ENCODE assay signal across 4 cellular contexts in the genomic region with DNA sequence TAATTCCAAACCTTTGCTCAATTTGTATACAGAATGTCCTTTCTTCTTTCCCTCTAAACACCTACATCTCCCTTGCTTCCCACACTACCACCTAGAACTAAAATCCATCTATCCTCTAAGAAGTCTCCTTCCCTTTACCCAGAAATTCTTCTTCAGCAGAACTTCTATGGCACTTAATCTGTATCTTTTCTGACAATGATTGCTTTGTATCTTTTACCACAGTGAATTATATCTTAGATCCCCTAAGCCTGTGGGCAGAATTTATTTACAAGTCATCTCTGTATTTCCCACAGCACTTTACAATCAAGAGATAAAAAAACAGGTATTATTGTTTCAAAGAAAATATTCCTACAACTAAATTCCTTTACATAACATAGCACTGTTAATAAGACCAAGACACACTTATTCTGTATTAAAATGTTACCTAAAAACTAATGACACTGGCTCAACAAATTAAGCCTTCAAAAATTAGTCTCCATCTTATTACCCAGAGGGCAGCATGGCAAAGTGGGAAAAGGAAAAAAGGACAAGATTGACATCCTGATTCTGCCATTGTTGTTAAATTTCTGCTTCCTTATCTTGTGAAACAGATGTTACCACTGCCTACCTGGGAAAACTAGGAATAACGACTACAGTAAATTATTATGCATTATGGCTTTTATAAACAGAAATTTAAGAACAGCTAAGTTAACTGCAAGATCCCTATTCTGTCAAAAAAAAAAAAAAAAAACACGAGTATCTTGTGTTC.
TF ChIP-seq lines count a peak whose summit lies in the region.

No MANE protein-coding gene starts in this region.

TF ChIP-seq in SK-N-SH, 30 proteins besides CTCF, POLR2A, EP300 and RAD21:
- TF ChIP-seq NRF1 (IDR thresholded peaks at IDR 0.05; ENCODE audit: low read depth, low read length) (no peak), GATA2 (CRISPR knock-in tag; IDR thresholded peaks at IDR 0.05) (peak; percentile 39; the same call in 1 of the 2 replicates)

TF ChIP-seq in SK-N-SH treated with all-trans-retinoic acid at 6 μM for 48 hours, 23 proteins besides CTCF, POLR2A, EP300 and RAD21:
- TF ChIP-seq, protein P1, sequence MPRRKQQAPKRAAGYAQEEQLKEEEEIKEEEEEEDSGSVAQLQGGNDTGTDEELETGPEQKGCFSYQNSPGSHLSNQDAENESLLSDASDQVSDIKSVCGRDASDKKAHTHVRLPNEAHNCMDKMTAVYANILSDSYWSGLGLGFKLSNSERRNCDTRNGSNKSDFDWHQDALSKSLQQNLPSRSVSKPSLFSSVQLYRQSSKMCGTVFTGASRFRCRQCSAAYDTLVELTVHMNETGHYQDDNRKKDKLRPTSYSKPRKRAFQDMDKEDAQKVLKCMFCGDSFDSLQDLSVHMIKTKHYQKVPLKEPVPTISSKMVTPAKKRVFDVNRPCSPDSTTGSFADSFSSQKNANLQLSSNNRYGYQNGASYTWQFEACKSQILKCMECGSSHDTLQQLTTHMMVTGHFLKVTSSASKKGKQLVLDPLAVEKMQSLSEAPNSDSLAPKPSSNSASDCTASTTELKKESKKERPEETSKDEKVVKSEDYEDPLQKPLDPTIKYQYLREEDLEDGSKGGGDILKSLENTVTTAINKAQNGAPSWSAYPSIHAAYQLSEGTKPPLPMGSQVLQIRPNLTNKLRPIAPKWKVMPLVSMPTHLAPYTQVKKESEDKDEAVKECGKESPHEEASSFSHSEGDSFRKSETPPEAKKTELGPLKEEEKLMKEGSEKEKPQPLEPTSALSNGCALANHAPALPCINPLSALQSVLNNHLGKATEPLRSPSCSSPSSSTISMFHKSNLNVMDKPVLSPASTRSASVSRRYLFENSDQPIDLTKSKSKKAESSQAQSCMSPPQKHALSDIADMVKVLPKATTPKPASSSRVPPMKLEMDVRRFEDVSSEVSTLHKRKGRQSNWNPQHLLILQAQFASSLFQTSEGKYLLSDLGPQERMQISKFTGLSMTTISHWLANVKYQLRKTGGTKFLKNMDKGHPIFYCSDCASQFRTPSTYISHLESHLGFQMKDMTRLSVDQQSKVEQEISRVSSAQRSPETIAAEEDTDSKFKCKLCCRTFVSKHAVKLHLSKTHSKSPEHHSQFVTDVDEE (CRISPR knock-in tag; IDR thresholded peaks at IDR 0.05): no peak
- TF ChIP-seq ZNF565 (CRISPR knock-in tag; conservative IDR thresholded peaks at IDR 0.05; ENCODE audit: low read depth): no peak
- TF ChIP-seq ARNTL (CRISPR knock-in tag; IDR thresholded peaks at IDR 0.05; ENCODE audit: borderline replicate concordance, low read depth): no peak
- no peak for TF ChIP-seq TCF4 (CRISPR knock-in tag; IDR thresholded peaks at IDR 0.05; ENCODE audit: borderline replicate concordance)

TF ChIP-seq in GM12891, 5 proteins besides CTCF, POLR2A, EP300 and RAD21:
- no peak for TF ChIP-seq TAF1 (IDR thresholded peaks at IDR 0.05; ENCODE audit: low read depth, low read length)
- no peak for TF ChIP-seq POU2F2 (IDR thresholded peaks at IDR 0.05; ENCODE audit: low read depth, low read length)

TF ChIP-seq in K562, 482 proteins besides CTCF, POLR2A, EP300 and RAD21:
- no peak for TF ChIP-seq KLF16 (IDR thresholded peaks at IDR 0.05)
- peak; percentile 45; the same call in 1 of the 2 replicates for TF ChIP-seq ZEB2 (IDR thresholded peaks at IDR 0.05)
- TF ChIP-seq TAL1 (IDR thresholded peaks at IDR 0.05): peak; percentile 58; the same call in 1 of the 2 replicates
- peak; percentile 58 for TF ChIP-seq TCF3 (CRISPR knock-in tag; IDR thresholded peaks at IDR 0.05)
- peak; percentile 72 for TF ChIP-seq ARID1B (IDR thresholded peaks at IDR 0.05)
- TF ChIP-seq, protein P2, sequence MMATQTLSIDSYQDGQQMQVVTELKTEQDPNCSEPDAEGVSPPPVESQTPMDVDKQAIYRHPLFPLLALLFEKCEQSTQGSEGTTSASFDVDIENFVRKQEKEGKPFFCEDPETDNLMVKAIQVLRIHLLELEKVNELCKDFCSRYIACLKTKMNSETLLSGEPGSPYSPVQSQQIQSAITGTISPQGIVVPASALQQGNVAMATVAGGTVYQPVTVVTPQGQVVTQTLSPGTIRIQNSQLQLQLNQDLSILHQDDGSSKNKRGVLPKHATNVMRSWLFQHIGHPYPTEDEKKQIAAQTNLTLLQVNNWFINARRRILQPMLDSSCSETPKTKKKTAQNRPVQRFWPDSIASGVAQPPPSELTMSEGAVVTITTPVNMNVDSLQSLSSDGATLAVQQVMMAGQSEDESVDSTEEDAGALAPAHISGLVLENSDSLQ (IDR thresholded peaks at IDR 0.05): peak; percentile 81
- peak; percentile 59 for TF ChIP-seq DPF2 (IDR thresholded peaks at IDR 0.05)
- TF ChIP-seq SMARCA4 (IDR thresholded peaks at IDR 0.05): peak; percentile 61
- TF ChIP-seq CBFA2T2 (conservative IDR thresholded peaks at IDR 0.05): 0 out of 2 replicates have a peak, but pooled peaks have one; percentile 10
- TF ChIP-seq ZNF592 (IDR thresholded peaks at IDR 0.05): 0 out of 2 replicates have a peak, but pooled peaks have one; percentile 48
- no peak for TF ChIP-seq HNRNPUL1 (IDR thresholded peaks at IDR 0.05; ENCODE audit: low read length)
- no peak for TF ChIP-seq ZBED1 (IDR thresholded peaks at IDR 0.05)
- TF ChIP-seq CBFA2T3 (IDR thresholded peaks at IDR 0.05): peak; percentile 53; the same call in 1 of the 2 replicates
- TF ChIP-seq DACH1 (IDR thresholded peaks at IDR 0.05; ENCODE audit: partially characterized antibody): peak; percentile 16
- peak; percentile 23; the same call in 1 of the 2 replicates for TF ChIP-seq MTA2 (IDR thresholded peaks at IDR 0.05; ENCODE audit: low read depth)
- 0 out of 2 replicates have a peak, but pooled peaks have one; percentile 33 for TF ChIP-seq NCOR1 (IDR thresholded peaks at IDR 0.05)
- TF ChIP-seq SOX6 (IDR thresholded peaks at IDR 0.05): peak; percentile 79
- TF ChIP-seq IFI16 (CRISPR knock-in tag; IDR thresholded peaks at IDR 0.05): no peak
- peak; percentile 57; the same call in 1 of the 2 replicates for TF ChIP-seq TEAD4 (IDR thresholded peaks at IDR 0.05; ENCODE audit: low read length)
- no peak for TF ChIP-seq TEAD4 (CRISPR knock-in tag; IDR thresholded peaks at IDR 0.05; ENCODE audit: borderline replicate concordance)
